In the genomic region with DNA sequence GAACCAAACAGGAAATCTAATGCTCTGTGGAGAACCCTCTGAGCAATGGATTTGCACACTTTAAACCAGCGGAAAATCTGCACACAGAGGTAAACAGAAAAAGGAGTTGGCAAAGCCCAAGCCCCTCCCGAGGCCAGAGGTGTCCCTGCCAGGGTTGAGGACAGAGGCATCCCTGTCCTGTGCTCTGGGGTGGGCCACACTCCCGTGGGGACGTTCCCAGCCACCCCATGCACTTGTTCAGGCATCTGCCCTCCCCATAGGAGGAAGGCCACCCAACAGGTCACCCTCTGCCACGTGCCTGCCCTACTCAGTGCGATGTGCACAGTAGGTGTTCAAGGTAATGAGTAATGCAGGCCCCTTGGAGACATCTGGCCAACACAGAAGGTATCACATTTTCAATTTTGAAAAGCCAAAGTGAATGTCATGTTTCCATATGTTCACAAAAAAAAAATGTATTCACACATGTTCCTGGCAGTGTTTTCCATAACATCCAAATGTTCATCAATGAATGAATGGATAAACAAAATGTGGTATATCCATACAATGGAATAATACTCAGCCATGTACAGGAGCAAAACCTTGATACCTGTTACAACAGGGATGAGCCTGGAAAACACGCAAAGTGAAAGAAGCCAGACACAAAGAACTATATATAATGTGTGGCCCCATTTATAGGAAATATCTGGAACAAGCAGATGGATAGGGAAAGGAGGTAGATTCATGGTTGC, we compare ENCODE assay signal across 1 cellular context.
TF ChIP-seq lines count a peak whose summit lies in the region.

No MANE protein-coding gene starts in this region.

TF ChIP-seq in SK-N-SH, 30 proteins besides CTCF, POLR2A, EP300 and RAD21 (continued from another document):
- TF ChIP-seq USF1 (IDR thresholded peaks at IDR 0.05; ENCODE audit: borderline replicate concordance, low read depth) (no peak), USF2 (IDR thresholded peaks at IDR 0.05; ENCODE audit: borderline replicate concordance, low read depth, low read length) (no peak), GABPA (IDR thresholded peaks at IDR 0.05; ENCODE audit: low read depth) (no peak)
